ENCODE assay signal across 13 cellular contexts in the genomic region with DNA sequence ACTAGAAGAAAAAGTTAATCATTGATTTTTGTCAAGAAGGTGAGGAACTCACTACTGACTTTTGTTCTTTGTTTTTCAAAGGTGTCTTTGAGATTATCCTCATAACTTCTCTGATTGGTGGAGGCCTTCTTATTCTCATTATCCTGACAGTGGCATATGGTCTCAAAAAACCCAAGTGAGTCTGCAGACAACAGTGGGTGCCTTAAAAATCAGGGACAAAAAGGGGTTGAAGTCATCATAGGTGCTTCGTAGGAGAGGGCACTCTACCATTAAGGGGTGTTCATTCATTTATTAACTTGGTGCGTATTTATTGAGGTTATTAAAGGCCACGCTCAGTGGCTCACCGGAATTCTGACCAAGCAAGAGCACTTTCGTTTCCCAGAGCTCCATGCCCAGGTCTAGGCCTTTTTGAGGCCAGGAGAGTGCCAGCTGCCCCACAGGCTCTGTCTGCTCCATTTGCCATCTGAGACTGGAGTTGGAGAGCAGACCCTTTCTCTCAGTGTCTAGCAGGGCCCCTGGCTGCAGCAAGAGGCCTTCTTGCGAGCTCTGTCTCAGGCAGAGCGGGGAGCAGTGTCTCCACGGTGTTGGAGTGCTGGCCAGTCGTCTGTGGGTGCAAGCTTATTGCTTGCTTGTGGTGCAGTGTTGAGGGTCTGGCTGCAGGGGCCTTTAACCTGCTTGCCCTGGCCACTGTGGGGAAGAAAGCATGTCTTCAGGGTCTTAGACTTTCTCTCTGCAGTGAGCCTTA.
DNase-seq lines count a peak whose midpoint lies in the region; ATAC-seq, FAIRE-seq and TF ChIP-seq lines count a peak whose summit lies in the region.
"Had no signal": no experiment of that assay in that cellular context is flagged by ENCODE, and none has a peak within 500 bp of the region (broad histone marks: within the 10 kb centered on the region; RNA-seq: fewer than 3 reads in every experiment).

No MANE protein-coding gene starts in this region.

- 89% methylated on average over 9 of the region's 9 CpGs for WGBS in A549 (ENCODE audit: missing lambda C conversion rate)

- no peak for TF ChIP-seq CTCF in A549 (IDR thresholded peaks at IDR 0.05)

- POLR2A ChIA-PET in A549 (lab: Yijun Ruan, JAX) = no interaction called here
- POLR2A ChIA-PET in HEK293T (lab: Yijun Ruan, JAX) = no interaction called here

- ATAC-seq in A549 = peak in 1 of 2 experiments; percentile 45; a peak in 4 of 6 replicates
- peak; percentile 54 for ATAC-seq in GM19438 (IDR thresholded peaks at IDR 0.05; ENCODE audit: low read depth, unreplicated experiment)
- peak; percentile 14 for ATAC-seq in HG02870 (IDR thresholded peaks at IDR 0.05; ENCODE audit: unreplicated experiment)
- ATAC-seq in HG03558 (IDR thresholded peaks at IDR 0.05; ENCODE audit: extremely low read depth, unreplicated experiment) = peak; percentile 20

- intact Hi-C loops in posterior cingulate gyrus (cut with DNase I) = no loop called here

- no peaks in the 10 kb centered on the region for H3K9me3 ChIP-seq in A549
- H3K9me3 ChIP-seq: esophagus muscularis mucosa had no signal

- no peak for DNase-seq in A549 (ENCODE audit: low read depth in 1 of 2, low spot score in 1 of 2)
- no peak for DNase-seq in NCI-H1092 treated with DMSO at 0.1 percent for 48 hours (lab: John Stamatoyannopoulos, UW)
- DNase-seq in posterior cingulate gyrus = no peak
- no peak for DNase-seq in GM12891 (ENCODE audit: insufficient read length, low spot score)
- no peak for DNase-seq in HEK293T (ENCODE audit: extremely low spot score)
- DNase-seq: activated CD4-positive, alpha-beta T cell treated with anti-CD3 and anti-CD28 coated beads, Interleukin-2, amount 50 U/mL, for 1 hour; caudate nucleus; stimulated activated CD4-positive, alpha-beta T cell treated with anti-CD3 and anti-CD28 coated beads, Interleukin-4, amount 100 ng/mL, for 4 hours had no signal

- H3K4me2 ChIP-seq in A549 = peak overlapping the region; percentile 54

- TF ChIP-seq EP300 in A549 (IDR thresholded peaks at IDR 0.05) = no peak

- CTCF ChIA-PET in A549 (lab: Yijun Ruan, JAX) = interaction anchor here (1.0 to 2.1 kb wide), 3 partner anchors 10 to 92 kb away, joined by 3 to 6 read pairs (median 5); no protein-coding TSS in a partner anchor
- CTCF ChIA-PET in HEK293T (lab: Yijun Ruan, JAX) = no interaction called here

- no peak for TF ChIP-seq RAD21 in A549 (conservative IDR thresholded peaks at IDR 0.05 in 1 of 2, IDR thresholded peaks at IDR 0.05 in 1 of 2)

- H3K27ac ChIP-seq in A549 = peak overlapping the region; percentile 58 to 82
- H3K27ac ChIP-seq: esophagus muscularis mucosa had no signal

- TF ChIP-seq POLR2A in A549 (IDR thresholded peaks at IDR 0.05; ENCODE audit: low read length) = no peak
- no peak for TF ChIP-seq POLR2A in GM12891 (IDR thresholded peaks at IDR 0.05; ENCODE audit: low read depth, low read length)

- H3K4me3 ChIP-seq in A549 = no peak overlapping the region
- H3K4me3 ChIP-seq: esophagus muscularis mucosa had no signal

- no peak for FAIRE-seq in A549 (lab: Jason Lieb, UNC)
- no peak for FAIRE-seq in GM12891 (lab: Jason Lieb, UNC)
- FAIRE-seq: A204.1 had no signal

- H3K4me1 ChIP-seq in A549 = peaks cover 38% of the 10 kb centered on the region
- H3K4me1 ChIP-seq: esophagus muscularis mucosa had no signal

TF ChIP-seq in A549, 52 proteins besides CTCF, POLR2A, EP300 and RAD21 (continues in another document):
- TF ChIP-seq, protein P1, sequence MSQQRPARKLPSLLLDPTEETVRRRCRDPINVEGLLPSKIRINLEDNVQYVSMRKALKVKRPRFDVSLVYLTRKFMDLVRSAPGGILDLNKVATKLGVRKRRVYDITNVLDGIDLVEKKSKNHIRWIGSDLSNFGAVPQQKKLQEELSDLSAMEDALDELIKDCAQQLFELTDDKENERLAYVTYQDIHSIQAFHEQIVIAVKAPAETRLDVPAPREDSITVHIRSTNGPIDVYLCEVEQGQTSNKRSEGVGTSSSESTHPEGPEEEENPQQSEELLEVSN (IDR thresholded peaks at IDR 0.05; ENCODE audit: borderline replicate concordance, low read depth) = no peak
- no peak for TF ChIP-seq NR3C1 (IDR thresholded peaks at IDR 0.05)
- TF ChIP-seq, protein P2, sequence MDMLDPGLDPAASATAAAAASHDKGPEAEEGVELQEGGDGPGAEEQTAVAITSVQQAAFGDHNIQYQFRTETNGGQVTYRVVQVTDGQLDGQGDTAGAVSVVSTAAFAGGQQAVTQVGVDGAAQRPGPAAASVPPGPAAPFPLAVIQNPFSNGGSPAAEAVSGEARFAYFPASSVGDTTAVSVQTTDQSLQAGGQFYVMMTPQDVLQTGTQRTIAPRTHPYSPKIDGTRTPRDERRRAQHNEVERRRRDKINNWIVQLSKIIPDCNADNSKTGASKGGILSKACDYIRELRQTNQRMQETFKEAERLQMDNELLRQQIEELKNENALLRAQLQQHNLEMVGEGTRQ (IDR thresholded peaks at IDR 0.05) = no peak

TF ChIP-seq in GM12891, 5 proteins besides CTCF, POLR2A, EP300 and RAD21:
- TF ChIP-seq SPI1 (IDR thresholded peaks at IDR 0.05; ENCODE audit: low read depth, low read length) (no peak), PAX5 (IDR thresholded peaks at IDR 0.05; ENCODE audit: insufficient read depth, low read length, severe bottlenecking) (no peak), POLR2AphosphoS5 (IDR thresholded peaks at IDR 0.05; ENCODE audit: low read depth, low read length) (no peak), POU2F2 (IDR thresholded peaks at IDR 0.05; ENCODE audit: low read depth, low read length) (no peak), TAF1 (IDR thresholded peaks at IDR 0.05; ENCODE audit: low read depth, low read length) (no peak)
TF ChIP-seq in GM12891: peak in this region for 0.

TF ChIP-seq in HEK293T, 16 proteins besides CTCF, POLR2A, EP300 and RAD21:
- TF ChIP-seq TARDBP (IDR thresholded peaks at IDR 0.05) (no peak), SUZ12 (IDR thresholded peaks at IDR 0.05) (no peak), SP1 (IDR thresholded peaks at IDR 0.05) (no peak), HDGF (IDR thresholded peaks at IDR 0.05; ENCODE audit: borderline replicate concordance) (no peak), ZNF384 (IDR thresholded peaks at IDR 0.05) (no peak), PKNOX1 (IDR thresholded peaks at IDR 0.05) (no peak), L3MBTL2 (conservative IDR thresholded peaks at IDR 0.05) (no peak), FOXM1 (IDR thresholded peaks at IDR 0.05; ENCODE audit: borderline replicate concordance) (no peak), CTBP1 (IDR thresholded peaks at IDR 0.05; ENCODE audit: borderline replicate concordance) (no peak), BHLHE40 (IDR thresholded peaks at IDR 0.05; ENCODE audit: borderline replicate concordance) (no peak), FOXA1 (IDR thresholded peaks at IDR 0.05) (no peak), ELF4 (IDR thresholded peaks at IDR 0.05) (no peak), NFRKB (IDR thresholded peaks at IDR 0.05) (no peak), LEF1 (IDR thresholded peaks at IDR 0.05; ENCODE audit: borderline replicate concordance) (no peak), FOXK2 (IDR thresholded peaks at IDR 0.05) (no peak), ARNT (IDR thresholded peaks at IDR 0.05) (no peak)
TF ChIP-seq in HEK293T: peak in this region for 0.
